ENCODE assay signal across 8 cellular contexts in the genomic region with DNA sequence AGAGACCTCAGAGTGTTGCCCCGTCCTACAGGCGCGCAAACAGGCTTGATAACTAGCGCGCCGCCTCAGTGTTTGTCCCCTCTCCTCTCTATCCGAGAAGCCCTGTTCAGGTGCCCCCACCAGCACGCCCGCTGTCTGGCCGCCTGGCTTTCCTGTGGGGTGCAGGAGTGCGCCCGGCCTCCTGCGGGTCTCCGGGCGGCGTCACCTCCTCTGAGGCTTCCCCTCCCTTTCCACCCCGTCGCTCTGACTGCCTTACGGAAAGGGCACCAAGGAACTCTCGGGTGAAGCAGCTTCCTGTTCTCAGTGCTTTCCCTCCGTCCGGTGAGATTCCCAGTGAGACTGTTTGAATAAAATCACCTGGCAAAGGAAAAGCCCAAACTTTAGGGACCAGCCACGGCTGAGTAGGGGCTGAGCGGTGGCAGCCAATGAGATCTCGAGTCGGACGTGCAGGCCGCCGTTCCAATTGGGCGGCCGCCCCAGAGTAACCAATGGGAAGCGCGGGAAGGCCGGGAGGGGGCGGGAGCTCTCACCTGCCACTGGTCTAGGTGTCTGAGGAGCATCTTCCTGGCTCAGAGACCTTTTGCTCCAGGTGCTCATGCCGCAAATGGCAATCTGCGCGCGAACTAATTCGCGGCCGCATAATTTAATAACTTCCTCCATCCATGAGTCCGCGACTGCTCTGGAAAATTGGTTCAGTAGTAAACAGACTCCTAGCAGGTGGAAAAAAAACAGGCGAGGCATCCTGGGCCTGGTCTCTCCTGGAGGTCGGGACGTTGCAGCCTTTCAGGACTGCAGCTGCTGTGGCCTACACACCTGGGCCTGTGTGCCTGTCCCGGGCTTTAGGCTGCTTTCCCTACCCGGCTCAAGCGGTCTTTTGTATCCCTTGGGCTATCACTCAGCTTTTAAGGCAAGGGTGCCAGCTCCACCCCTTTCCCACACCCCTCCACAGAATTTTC. TPM values are rescaled to one million over a fixed set of nuclear protein-coding genes. Genes with fewer than 3 reads are reported as not detected.
DNase-seq lines count a peak whose midpoint lies in the region; ATAC-seq, FAIRE-seq and TF ChIP-seq lines count a peak whose summit lies in the region.
"Not testable (repeated sequence)": the region's sequence is repeated elsewhere in the genome, so short reads cannot be mapped to it uniquely, and the experiment has no call there.

A gene with protein sequence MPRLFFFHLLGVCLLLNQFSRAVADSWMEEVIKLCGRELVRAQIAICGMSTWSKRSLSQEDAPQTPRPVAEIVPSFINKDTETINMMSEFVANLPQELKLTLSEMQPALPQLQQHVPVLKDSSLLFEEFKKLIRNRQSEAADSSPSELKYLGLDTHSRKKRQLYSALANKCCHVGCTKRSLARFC (minus strand): TSS at position 877 of the 956 bp plus-strand sequence. CDS start 136 bp downstream, at position 741.

- H2AK5ac ChIP-seq in H1 (ENCODE audit: low read depth, low read length), result not testable (repeated sequence)

- not testable (repeated sequence) for H2BK5ac ChIP-seq in H1 (ENCODE audit: low read depth, low read length)

- not testable (repeated sequence) for H3K9me3 Mint-ChIP-seq in activated CD8-positive, alpha-beta T cell treated with anti-CD3 and anti-CD28 coated beads, Interleukin-2, amount 10 ng/mL, durations not matched to agents 7 days and 5 days (ENCODE audit: insufficient read depth)

- peak; percentile 2 for DNase-seq in NCI-H146 (lab: John Stamatoyannopoulos, UW)
- DNase-seq in activated CD8-positive, alpha-beta T cell treated with anti-CD3 and anti-CD28 coated beads, Interleukin-2, amount 10 ng/mL, durations not matched to agents 7 days and 5 days; upper lobe of right lung: not testable (repeated sequence)
- DNase-seq in H1 (ENCODE audit: low read depth in 1 of 2, low spot score in 2 of 2), result peak in 1 of 2 experiments; percentile 67
- DNase-seq in mucosa of descending colon, result peak in 2 of 3 donors; percentile 5 to 32

- not testable (repeated sequence) for TF ChIP-seq RAD21 in H1 (IDR thresholded peaks at IDR 0.05 in 1 of 2, conservative IDR thresholded peaks at IDR 0.05 in 1 of 2; ENCODE audit: low read depth in 2 of 2, low read length in 2 of 2)

- H3K4ac ChIP-seq in H1 (replicated peaks; ENCODE audit: insufficient read length, low read depth, low read length), result not testable (repeated sequence)

- not testable (repeated sequence) for H4K5ac ChIP-seq in H1 (ENCODE audit: insufficient read length, low read depth, low read length)

- WGBS in H1 (ENCODE audit: extremely low coverage in 1 of 2, insufficient coverage in 1 of 2, insufficient read length in 1 of 2, insufficient replicate concordance in 2 of 2, low coverage in 1 of 2, low lambda C conversion rate in 2 of 2, missing lambda C conversion rate in 1 of 2), 2 experiments, result 22% methylated on average over 14 of the region's 50 CpGs; no CpG with 5 or more reads in 1 of the 2 experiments

- not testable (repeated sequence) for H3K79me2 ChIP-seq in H1 (ENCODE audit: control insufficient read depth in 1 of 2, insufficient read depth in 2 of 2, low read length in 2 of 2)

- not testable (repeated sequence) for H3K36me3 Mint-ChIP-seq in activated CD8-positive, alpha-beta T cell treated with anti-CD3 and anti-CD28 coated beads, Interleukin-2, amount 10 ng/mL, durations not matched to agents 7 days and 5 days (ENCODE audit: low read depth)

- not testable (repeated sequence) for H3K9ac ChIP-seq in H1 (replicated peaks in 1 of 4; ENCODE audit: extremely low read depth in 1 of 4, low read depth in 3 of 4, low read length in 3 of 4)

- peak within 1 kb of the TSS; percentile 51 to 57; a peak in 2 of 4 replicates for H3K4me2 ChIP-seq in H1 (ENCODE audit: insufficient read depth in 1 of 2, low read depth in 2 of 2, low read length in 2 of 2)

- intact Hi-C loops in mucosa of descending colon (cut with DNase I, micrococcal nuclease); upper lobe of right lung (cut with DNase I): not testable (repeated sequence)

- H3K27me3 ChIP-seq in H1 (replicated peaks in 1 of 4; ENCODE audit: control insufficient read depth in 3 of 4, extremely low read depth in 1 of 4, insufficient read depth in 3 of 4, low read length in 3 of 4); upper lobe of right lung: not testable (repeated sequence)

- not testable (repeated sequence) for H4K20me1 ChIP-seq in H1 (replicated peaks in 1 of 2; ENCODE audit: control insufficient read depth in 1 of 2, insufficient read depth in 2 of 2, low read length in 2 of 2)

- TF ChIP-seq POLR2A in H1 (IDR thresholded peaks at IDR 0.05; ENCODE audit: control extremely low read depth in 1 of 2, low read depth in 2 of 2, low read length in 2 of 2), result not testable (repeated sequence)

- TF ChIP-seq EP300 in H1 (IDR thresholded peaks at IDR 0.05; ENCODE audit: borderline replicate concordance in 1 of 2, low read depth in 2 of 2, low read length in 2 of 2), result not testable (repeated sequence)

- H2BK12ac ChIP-seq in H1 (ENCODE audit: low read depth, low read length), result not testable (repeated sequence)

- not testable (repeated sequence) for H2BK120ac ChIP-seq in H1 (replicated peaks; ENCODE audit: low read depth, low read length)

- not testable (repeated sequence) for H4K91ac ChIP-seq in H1 (replicated peaks; ENCODE audit: insufficient read length, low read length)

- H3K27ac ChIP-seq in H1 (ENCODE audit: low read depth, low read length); upper lobe of right lung: not testable (repeated sequence)

- H2AFZ ChIP-seq in H1 (ENCODE audit: low read length), result peak within 1 kb of the TSS; percentile 86

- H3K4me3 ChIP-seq in H1 (ENCODE audit: extremely low read depth in 1 of 4, insufficient read depth in 2 of 4, low read depth in 3 of 4, low read length in 4 of 4), result peak within 1 kb of the TSS in 1 of 4 experiments; percentile 36; a peak in 1 of 8 replicates
- not testable (repeated sequence) for H3K4me3 ChIP-seq in mucosa of descending colon, upper lobe of right lung

- peaks cover 35% of the 10 kb centered on the region for H3K4me1 Mint-ChIP-seq in activated CD8-positive, alpha-beta T cell treated with anti-CD3 and anti-CD28 coated beads, Interleukin-2, amount 10 ng/mL, durations not matched to agents 7 days and 5 days (ENCODE audit: low read depth)

- H3K27ac Mint-ChIP-seq in activated CD8-positive, alpha-beta T cell treated with anti-CD3 and anti-CD28 coated beads, Interleukin-2, amount 10 ng/mL, durations not matched to agents 7 days and 5 days, result not testable (repeated sequence)

- not testable (repeated sequence) for H3K36me3 ChIP-seq in H1 (ENCODE audit: control insufficient read depth in 2 of 4, insufficient read depth in 4 of 4, low read length in 3 of 4); mucosa of descending colon (ENCODE audit: low read depth); upper lobe of right lung

- POLR2A ChIA-PET in activated CD8-positive, alpha-beta T cell treated with anti-CD3 and anti-CD28 coated beads, Interleukin-2, amount 10 ng/mL, durations not matched to agents 7 days and 5 days (lab: Charles Lee); H1 (lab: Charles Lee; ENCODE audit: partially characterized antibody): not testable (repeated sequence)

- ATAC-seq in GM18508 (IDR thresholded peaks at IDR 0.05; ENCODE audit: insufficient read depth, unreplicated experiment), result peak; percentile 79
- peak; percentile 99 for ATAC-seq in GM21528 (IDR thresholded peaks at IDR 0.05; ENCODE audit: low FRiP score, unreplicated experiment)
- ATAC-seq in HG03064 (IDR thresholded peaks at IDR 0.05; ENCODE audit: low read depth, unreplicated experiment), result peak; percentile 99
- peak; percentile 99 for ATAC-seq in activated CD8-positive, alpha-beta T cell treated with anti-CD3 and anti-CD28 coated beads, Interleukin-2, amount 10 ng/mL, durations not matched to agents 7 days and 5 days
- peak; percentile 100 for ATAC-seq in mucosa of descending colon
- ATAC-seq in upper lobe of right lung, result peak; percentile 100

- not testable (repeated sequence) for H3K79me1 ChIP-seq in H1 (ENCODE audit: low read depth, low read length)

- H3K23ac ChIP-seq in H1 (ENCODE audit: insufficient read length), result not testable (repeated sequence)

- TF ChIP-seq CTCF in H1 (IDR thresholded peaks at IDR 0.05; ENCODE audit: control extremely low read depth in 1 of 3, insufficient read depth in 1 of 3, low read depth in 1 of 3, low read length in 3 of 3); mucosa of descending colon (IDR thresholded peaks at IDR 0.05); upper lobe of right lung (IDR thresholded peaks at IDR 0.05): not testable (repeated sequence)

- H2BK15ac ChIP-seq in H1 (ENCODE audit: low read length), result not testable (repeated sequence)

- CTCF ChIA-PET in activated CD8-positive, alpha-beta T cell treated with anti-CD3 and anti-CD28 coated beads, Interleukin-2, amount 10 ng/mL, durations not matched to agents 7 days and 5 days (lab: Charles Lee); H1 (lab: Charles Lee; ENCODE audit: partially characterized antibody): not testable (repeated sequence)

- H3K56ac ChIP-seq in H1 (replicated peaks; ENCODE audit: insufficient read length, low read depth, low read length), result not testable (repeated sequence)

- FAIRE-seq in H1 (lab: Jason Lieb, UNC), result peak; percentile 100

- H2BK20ac ChIP-seq in H1 (ENCODE audit: low read length), result not testable (repeated sequence)

- not testable (repeated sequence) for H3K4me1 ChIP-seq in H1 (replicated peaks in 1 of 4; ENCODE audit: control insufficient read depth in 3 of 4, insufficient read depth in 4 of 4, low read length in 3 of 4); mucosa of descending colon (ENCODE audit: low read depth); upper lobe of right lung

- not testable (repeated sequence) for H3K14ac ChIP-seq in H1 (ENCODE audit: insufficient read length)

- not testable (repeated sequence) for H3K23me2 ChIP-seq in H1 (ENCODE audit: low read depth, low read length)

- H3K18ac ChIP-seq in H1 (ENCODE audit: extremely low read depth, low read length), result not testable (repeated sequence)

- not testable (repeated sequence) for H3K9me3 ChIP-seq in H1 (ENCODE audit: insufficient read depth in 2 of 2, low read depth in 1 of 2, low read length in 1 of 2); mucosa of descending colon; upper lobe of right lung

- H3K27me3 Mint-ChIP-seq in activated CD8-positive, alpha-beta T cell treated with anti-CD3 and anti-CD28 coated beads, Interleukin-2, amount 10 ng/mL, durations not matched to agents 7 days and 5 days (ENCODE audit: low read depth), result not testable (repeated sequence)

- peak within 1 kb of the TSS; percentile 6 for H3K4me3 Mint-ChIP-seq in activated CD8-positive, alpha-beta T cell treated with anti-CD3 and anti-CD28 coated beads, Interleukin-2, amount 10 ng/mL, durations not matched to agents 7 days and 5 days

- not testable (repeated sequence) for H4K8ac ChIP-seq in H1 (ENCODE audit: extremely low read depth, insufficient read depth, low read length)

RNA-seq across cellular contexts. Expression of the gene that starts here (rescaled TPM):
- total RNA-seq in activated CD8-positive, alpha-beta T cell treated with anti-CD3 and anti-CD28 coated beads, Interleukin-2, amount 10 ng/mL, durations not matched to agents 7 days and 5 days, result 1 to 10 TPM; 2.2 to 2.8 TPM
- total RNA-seq in H1 (2021; fragmentation: NEBNext Ultra II Directional; extraction: Animal tissue kit (Norgen Biotek cat#: 25700)), result 4.5 and 4.7 TPM in 2 replicates
- 2.5 and 6.0 TPM in 2 replicates for polyA plus RNA-seq in H1 (2011; rRNA removed)
- polyA plus RNA-seq in H1 (2011; cell fraction: cytosol; rRNA removed), result 5.0 TPM
- 1.7 TPM for polyA plus RNA-seq in H1 (2011; cell fraction: nucleus; rRNA removed)
- 2.7 to 6.9 TPM (median 4.6 TPM) in 4 replicates for polyA plus RNA-seq in H1 (2012, experiment 1 of 2)
- 4.2 TPM for polyA plus RNA-seq in H1 (2012, experiment 2 of 2)
- 3.5 TPM for polyA plus RNA-seq in H1 (2013, experiment 1 of 2)
- 4.6 TPM for polyA plus RNA-seq in H1 (2013, experiment 2 of 2)
- 0.98 and 3.1 TPM in 2 replicates for polyA minus RNA-seq in H1 (2011; rRNA and poly(A)+ RNA removed)
- polyA minus RNA-seq in H1 (2011; cell fraction: cytosol; rRNA and poly(A)+ RNA removed), result 2.3 TPM
- polyA minus RNA-seq in H1 (2011; cell fraction: nucleus; rRNA and poly(A)+ RNA removed), result 1.6 TPM
- under 1 TPM in 2 of 3 donors, not detected in 1; 0.32 to 0.58 TPM for total RNA-seq in mucosa of descending colon
- total RNA-seq in upper lobe of right lung, result not detected

Comparison
In these comparisons a context has a peak if more than half of its experiments do, and no peak if none do; other contexts are left out.
1. Peak in DNase-seq and ATAC-seq in mucosa of descending colon; RNA of the gene not detected or under 1 TPM.
2. Peak in ATAC-seq in upper lobe of right lung; RNA of the gene not detected or under 1 TPM.